In the genomic region with DNA sequence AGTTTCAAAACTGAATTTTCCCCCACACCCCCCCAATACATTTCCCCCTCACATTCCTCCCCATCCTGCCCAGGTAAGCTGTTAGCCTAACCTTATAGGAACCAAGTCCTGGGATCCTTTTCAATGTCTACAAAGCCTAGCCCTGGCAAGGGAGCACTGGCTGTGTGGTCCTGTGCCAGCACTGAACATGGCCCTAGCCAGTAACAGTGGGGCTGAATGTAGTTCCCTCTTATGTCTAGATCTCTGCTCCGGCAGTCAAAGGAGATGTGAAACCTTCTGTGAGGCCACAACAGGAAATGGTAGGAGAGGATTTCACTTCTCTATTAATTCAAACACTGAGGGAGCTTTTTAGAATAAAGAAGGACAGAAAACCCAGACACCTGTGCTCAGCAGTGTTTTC, we compare ENCODE assay signal across 8 cellular contexts. TPM values are rescaled to one million over a fixed set of nuclear protein-coding genes. Genes with fewer than 3 reads are reported as not detected.
DNase-seq lines count a peak whose midpoint lies in the region; ATAC-seq, FAIRE-seq and TF ChIP-seq lines count a peak whose summit lies in the region.

No MANE protein-coding gene starts in this region.

- TF ChIP-seq RAD21 in liver (IDR thresholded peaks at IDR 0.05) (no peak), HepG2 (CRISPR knock-in tag; IDR thresholded peaks at IDR 0.05) (no peak)

- peak overlapping the region; percentile 93 for H3K27ac Mint-ChIP-seq in activated CD4-positive, alpha-beta T cell treated with anti-CD3 and anti-CD28 coated beads, Interleukin-2, amount 10 ng/mL, durations not matched to agents 7 days and 5 days
- no peak overlapping the region for H3K27ac Mint-ChIP-seq in Calu3 (ENCODE audit: unreplicated experiment)

- BruUV-seq in HepG2 (replicated peaks; lab: Mats Ljungman, UMichigan): no TSS peak
- no TSS peak for BruUV-seq in Calu3 (replicated peaks; lab: Mats Ljungman, UMichigan)

- no peaks in the 10 kb centered on the region for H3K36me3 ChIP-seq in liver (ENCODE audit: control insufficient read depth in 4 of 4, insufficient read depth in 3 of 4, low read depth in 1 of 4, low read length in 3 of 4)
- H3K36me3 ChIP-seq in HepG2 (replicated peaks in 1 of 2; ENCODE audit: control insufficient read depth in 1 of 2, insufficient read depth in 2 of 2, low read length in 2 of 2): no peaks in the 10 kb centered on the region
- H3K36me3 ChIP-seq in muscle layer of duodenum (ENCODE audit: control insufficient read depth in 1 of 2, insufficient read depth in 2 of 2, low read length in 2 of 2): no peaks in the 10 kb centered on the region

- CTCF ChIA-PET in HepG2 (lab: Yijun Ruan, JAX; ENCODE audit: low intra/inter-chr PET ratio, low total read pairs) (no interaction called here), Calu3 (lab: Charles Lee) (interaction anchor here (0.7 kb wide), 1 partner anchor 8 kb away, joined by 3 read pairs; no protein-coding TSS in a partner anchor)
- CTCF ChIA-PET in activated CD4-positive, alpha-beta T cell treated with anti-CD3 and anti-CD28 coated beads, Interleukin-2, amount 10 ng/mL, durations not matched to agents 7 days and 5 days (lab: Charles Lee): interaction anchor here (0.6 to 7.4 kb wide), 4 partner anchors 9 to 113 kb away, joined by 4 to 71 read pairs (median 14); a partner anchor contains a TSS

- H3K4me3 ChIP-seq in liver (ENCODE audit: low read depth in 1 of 3, low read length in 3 of 3) (no peak overlapping the region), HepG2 (replicated peaks in 1 of 3; ENCODE audit: insufficient read depth in 1 of 3, low read depth in 2 of 3, low read length in 3 of 3) (no peak overlapping the region), muscle layer of duodenum (ENCODE audit: low read depth in 1 of 2, low read length in 2 of 2) (no peak overlapping the region)

- no peak for TF ChIP-seq CTCF in liver (IDR thresholded peaks at IDR 0.05; ENCODE audit: low read depth, low read length, missing input control)
- TF ChIP-seq CTCF in HepG2 (CRISPR knock-in tag; IDR thresholded peaks at IDR 0.05): no peak
- TF ChIP-seq CTCF in Calu3 (IDR thresholded peaks at IDR 0.05; ENCODE audit: unreplicated experiment): no peak

- H3K9ac ChIP-seq in liver (ENCODE audit: low read depth in 1 of 2, low read length in 2 of 2) (no peak overlapping the region), HepG2 (ENCODE audit: insufficient read depth, low read depth, low read length) (no peak overlapping the region)

- H3K4me2 ChIP-seq in HepG2 (ENCODE audit: low read depth, low read length): no peak overlapping the region

- H3K4me1 Mint-ChIP-seq in activated CD4-positive, alpha-beta T cell treated with anti-CD3 and anti-CD28 coated beads, Interleukin-2, amount 10 ng/mL, durations not matched to agents 7 days and 5 days: peaks cover 67% of the 10 kb centered on the region
- H3K4me1 Mint-ChIP-seq in Calu3 (ENCODE audit: low read depth, unreplicated experiment): peaks cover 28% of the 10 kb centered on the region

- peaks cover 6% of the 10 kb centered on the region for H3K9me3 Mint-ChIP-seq in activated CD4-positive, alpha-beta T cell treated with anti-CD3 and anti-CD28 coated beads, Interleukin-2, amount 10 ng/mL, durations not matched to agents 7 days and 5 days
- peaks cover 2% of the 10 kb centered on the region for H3K9me3 Mint-ChIP-seq in Calu3 (ENCODE audit: low read depth, unreplicated experiment)

- H3K27me3 ChIP-seq in liver (ENCODE audit: control insufficient read depth in 4 of 4, insufficient read depth in 4 of 4, low read length in 3 of 4) (no peaks in the 10 kb centered on the region), HepG2 (ENCODE audit: control insufficient read depth in 1 of 2, insufficient read depth in 2 of 2, low read length in 2 of 2) (peaks cover 2 to 15% of the 10 kb centered on the region in 2 experiments; a peak in 4 of 5 replicates), muscle layer of duodenum (ENCODE audit: low read depth, low read length) (no peaks in the 10 kb centered on the region)

- H3K27ac ChIP-seq in liver (ENCODE audit: low read depth in 1 of 2, low read length in 2 of 2) (peak overlapping the region; percentile 29 to 49), HepG2 (ENCODE audit: extremely low read length, insufficient read depth, low read length) (no peak overlapping the region), muscle layer of duodenum (ENCODE audit: low read length) (peak overlapping the region; percentile 56)

- in situ Hi-C loops in HepG2 (cut with HindIII; ENCODE audit: extremely low pct_ligation_motif_present, low pct_unique_long_range_greater_than_20kb): no loop called here

- H3K36me3 Mint-ChIP-seq in activated CD4-positive, alpha-beta T cell treated with anti-CD3 and anti-CD28 coated beads, Interleukin-2, amount 10 ng/mL, durations not matched to agents 7 days and 5 days (ENCODE audit: low read depth): peaks cover 4% of the 10 kb centered on the region
- peaks cover 14% of the 10 kb centered on the region for H3K36me3 Mint-ChIP-seq in Calu3 (ENCODE audit: insufficient read depth, unreplicated experiment)

- H3K4me1 ChIP-seq in liver (ENCODE audit: control insufficient read depth in 4 of 4, insufficient read depth in 4 of 4, low read length in 3 of 4) (peaks cover 0 to 8% (median 4%) of the 10 kb centered on the region in 4 donors), HepG2 (ENCODE audit: insufficient read depth, low read length) (no peaks in the 10 kb centered on the region), muscle layer of duodenum (ENCODE audit: control insufficient read depth in 1 of 2, insufficient read depth in 2 of 2, low read length in 2 of 2) (peaks cover 8% of the 10 kb centered on the region in 2 donors)

- WGBS in liver: 69% methylated on average over 1 of the region's 1 CpG
- 0% methylated on average over 1 of the region's 1 CpG for WGBS in HepG2 (ENCODE audit: low lambda C conversion rate)

- peak overlapping the region; percentile 74 for H3K4me3 Mint-ChIP-seq in activated CD4-positive, alpha-beta T cell treated with anti-CD3 and anti-CD28 coated beads, Interleukin-2, amount 10 ng/mL, durations not matched to agents 7 days and 5 days
- H3K4me3 Mint-ChIP-seq in Calu3 (ENCODE audit: low read depth, unreplicated experiment): no peak overlapping the region

- H3K9me3 ChIP-seq in liver (ENCODE audit: control insufficient read depth in 4 of 4, low read length in 3 of 4) (no peaks in the 10 kb centered on the region), HepG2 (ENCODE audit: low read length) (peaks cover 5% of the 10 kb centered on the region), muscle layer of duodenum (ENCODE audit: control insufficient read depth in 1 of 2, low read length in 2 of 2) (no peaks in the 10 kb centered on the region)

- H2AFZ ChIP-seq in HepG2 (ENCODE audit: low read length): no peak overlapping the region

- intact Hi-C loops in HepG2 (cut with micrococcal nuclease; ENCODE audit: unreplicated experiment): no loop called here
- intact Hi-C loops in Calu3 (cut with micrococcal nuclease; ENCODE audit: unreplicated experiment): no loop called here

- H3K79me2 ChIP-seq in HepG2 (ENCODE audit: insufficient read depth, low read length): no peaks in the 10 kb centered on the region

- H3K27me3 Mint-ChIP-seq in activated CD4-positive, alpha-beta T cell treated with anti-CD3 and anti-CD28 coated beads, Interleukin-2, amount 10 ng/mL, durations not matched to agents 7 days and 5 days: no peaks in the 10 kb centered on the region
- no peaks in the 10 kb centered on the region for H3K27me3 Mint-ChIP-seq in Calu3 (ENCODE audit: unreplicated experiment)

- no peak for ATAC-seq in HepG2
- ATAC-seq in HG03342 (IDR thresholded peaks at IDR 0.05; ENCODE audit: unreplicated experiment): peak; percentile 44

- no peak for TF ChIP-seq EP300 in HepG2 (IDR thresholded peaks at IDR 0.05; ENCODE audit: low read depth in 2 of 2, low read length in 2 of 2)
- no peak for TF ChIP-seq EP300 in HepG2 (CRISPR knock-in tag; IDR thresholded peaks at IDR 0.05; ENCODE audit: borderline replicate concordance)

- FAIRE-seq in HepG2 (lab: Jason Lieb, UNC): no peak

- no peak for TF ChIP-seq POLR2A in HepG2 (IDR thresholded peaks at IDR 0.05; ENCODE audit: insufficient read depth in 1 of 2, low read depth in 2 of 2, low read length in 2 of 2)

- DNase-seq in HepG2 (ENCODE audit: low spot score): no peak
- peak; percentile 64 for DNase-seq in activated CD4-positive, alpha-beta T cell treated with anti-CD3 and anti-CD28 coated beads, Interleukin-2, amount 10 ng/mL, durations not matched to agents 7 days and 5 days
- DNase-seq in superior temporal gyrus (ENCODE audit: extremely low spot score): no peak
- DNase-seq in NCI-H1436 treated with DMSO at 0.1 percent for 48 hours (lab: John Stamatoyannopoulos, UW): no peak
- no peak for DNase-seq in Calu3

- no peaks in the 10 kb centered on the region for H4K20me1 ChIP-seq in HepG2 (ENCODE audit: insufficient read depth, low read length)

- POLR2A ChIA-PET in HepG2 (lab: Yijun Ruan, JAX): interaction anchor here (1.2 to 2.7 kb wide), 2 partner anchors 28 to 39 kb away, joined by 3 to 10 read pairs; no protein-coding TSS in a partner anchor
- POLR2A ChIA-PET in activated CD4-positive, alpha-beta T cell treated with anti-CD3 and anti-CD28 coated beads, Interleukin-2, amount 10 ng/mL, durations not matched to agents 7 days and 5 days (lab: Charles Lee): interaction anchor here (0.7 to 1.3 kb wide), 3 partner anchors 28 to 105 kb away, joined by 3 to 8 read pairs (median 4); a partner anchor contains a TSS

RNA-seq across cellular contexts. Expression of a gene that starts 3.4 kb away (rescaled TPM):
- total RNA-seq in liver (10 to 100 TPM in 1 of 2 donors, 1 to 10 TPM in 1; 8.1 to 13.1 TPM), HepG2 (2016; rRNA removed; fragmentation: Illumina TruSeq; extraction: Trizol) (not detected in 2 replicates), Calu3 (2022) (32.4 and 35.9 TPM in 2 replicates)
- polyA plus RNA-seq in liver (1 to 10 TPM; 2.8 to 7.3 TPM), HepG2 (2011; rRNA removed) (not detected in 2 replicates)
- total RNA-seq in HepG2 (2016; cell fraction: cytosol; rRNA removed; fragmentation: Illumina TruSeq; extraction: Trizol; ENCODE audit: low read depth): not detected in 2 replicates
- total RNA-seq in HepG2 (2016; cell fraction: insoluble cytoplasmic fraction; rRNA removed; fragmentation: Illumina TruSeq; extraction: Trizol): not detected in 2 replicates
- not detected in 2 replicates for total RNA-seq in HepG2 (2016; cell fraction: membrane; rRNA removed; fragmentation: Illumina TruSeq; extraction: Trizol)
- total RNA-seq in HepG2 (2016; cell fraction: nucleus; rRNA removed; fragmentation: Illumina TruSeq; extraction: Trizol): not detected in 2 replicates
- polyA plus RNA-seq in HepG2 (2011; cell fraction: cytosol; rRNA removed): not detected in 2 replicates
- 0.09 TPM in 1 of 2 replicates, not detected in the other for polyA plus RNA-seq in HepG2 (2011; cell fraction: nucleus; rRNA removed)
- polyA plus RNA-seq in HepG2 (2012): not detected in 2 replicates
- polyA plus RNA-seq in HepG2 (2016; cell fraction: cytosol; fragmentation: Illumina TruSeq; extraction: Trizol; ENCODE audit: low read depth): not detected in 2 replicates
- not detected in 2 replicates for polyA plus RNA-seq in HepG2 (2016; cell fraction: insoluble cytoplasmic fraction; fragmentation: Illumina TruSeq; extraction: Trizol; ENCODE audit: low read depth)
- polyA plus RNA-seq in HepG2 (2016; cell fraction: membrane; fragmentation: Illumina TruSeq; extraction: Trizol; ENCODE audit: low read depth): not detected in 2 replicates
- not detected in 2 replicates for polyA plus RNA-seq in HepG2 (2016; cell fraction: nucleus; fragmentation: Illumina TruSeq; extraction: Trizol; ENCODE audit: insufficient read depth, low read depth)
- not detected in 2 replicates for polyA minus RNA-seq in HepG2 (2011; rRNA and poly(A)+ RNA removed; ENCODE audit: low replicate concordance)
- not detected in 2 replicates for polyA minus RNA-seq in HepG2 (2011; cell fraction: cytosol; rRNA and poly(A)+ RNA removed)
- not detected in 2 replicates for polyA minus RNA-seq in HepG2 (2011; cell fraction: nucleus; rRNA and poly(A)+ RNA removed)
- total RNA-seq in activated CD4-positive, alpha-beta T cell treated with anti-CD3 and anti-CD28 coated beads, Interleukin-2, amount 10 ng/mL, durations not matched to agents 7 days and 5 days: 1 to 10 TPM; 8.1 to 8.5 TPM

RNA-seq across cellular contexts. Expression of a gene that starts 8.6 kb away (rescaled TPM):
- total RNA-seq in liver (1 to 10 TPM; 6.2 to 7.8 TPM), HepG2 (2016; rRNA removed; fragmentation: Illumina TruSeq; extraction: Trizol) (0.71 and 1.3 TPM in 2 replicates), Calu3 (2022) (98.0 and 104 TPM in 2 replicates)
- polyA plus RNA-seq in liver (10 to 100 TPM in 1 of 2 donors, 1 to 10 TPM in 1; 10.0 to 15.1 TPM), HepG2 (2011; rRNA removed) (0.70 and 1.7 TPM in 2 replicates)
- total RNA-seq in HepG2 (2016; cell fraction: cytosol; rRNA removed; fragmentation: Illumina TruSeq; extraction: Trizol; ENCODE audit: low read depth): 0.53 and 0.61 TPM in 2 replicates
- total RNA-seq in HepG2 (2016; cell fraction: insoluble cytoplasmic fraction; rRNA removed; fragmentation: Illumina TruSeq; extraction: Trizol): 0.82 and 1.2 TPM in 2 replicates
- 0.46 and 0.76 TPM in 2 replicates for total RNA-seq in HepG2 (2016; cell fraction: membrane; rRNA removed; fragmentation: Illumina TruSeq; extraction: Trizol)
- total RNA-seq in HepG2 (2016; cell fraction: nucleus; rRNA removed; fragmentation: Illumina TruSeq; extraction: Trizol): 0.78 and 0.85 TPM in 2 replicates
- 0.59 and 1.2 TPM in 2 replicates for polyA plus RNA-seq in HepG2 (2011; cell fraction: cytosol; rRNA removed)
- 3.1 and 3.3 TPM in 2 replicates for polyA plus RNA-seq in HepG2 (2011; cell fraction: nucleus; rRNA removed)
- 1.6 and 1.7 TPM in 2 replicates for polyA plus RNA-seq in HepG2 (2012)
- polyA plus RNA-seq in HepG2 (2016; cell fraction: cytosol; fragmentation: Illumina TruSeq; extraction: Trizol; ENCODE audit: low read depth): 0.12 and 0.36 TPM in 2 replicates
- polyA plus RNA-seq in HepG2 (2016; cell fraction: insoluble cytoplasmic fraction; fragmentation: Illumina TruSeq; extraction: Trizol; ENCODE audit: low read depth): 0.62 and 0.68 TPM in 2 replicates
- polyA plus RNA-seq in HepG2 (2016; cell fraction: membrane; fragmentation: Illumina TruSeq; extraction: Trizol; ENCODE audit: low read depth): 0.63 and 0.96 TPM in 2 replicates
- polyA plus RNA-seq in HepG2 (2016; cell fraction: nucleus; fragmentation: Illumina TruSeq; extraction: Trizol; ENCODE audit: insufficient read depth, low read depth): 2.9 and 4.5 TPM in 2 replicates
- polyA minus RNA-seq in HepG2 (2011; rRNA and poly(A)+ RNA removed; ENCODE audit: low replicate concordance): 1.2 and 1.9 TPM in 2 replicates
- not detected in 2 replicates for polyA minus RNA-seq in HepG2 (2011; cell fraction: cytosol; rRNA and poly(A)+ RNA removed)
- polyA minus RNA-seq in HepG2 (2011; cell fraction: nucleus; rRNA and poly(A)+ RNA removed): 1.7 and 2.3 TPM in 2 replicates
- total RNA-seq in activated CD4-positive, alpha-beta T cell treated with anti-CD3 and anti-CD28 coated beads, Interleukin-2, amount 10 ng/mL, durations not matched to agents 7 days and 5 days: 10 to 100 TPM; 24.0 to 26.8 TPM

RNA-seq across cellular contexts. Expression of a gene that starts 24.1 kb away (rescaled TPM):
- total RNA-seq in liver: 100 to 1,000 TPM in 1 of 2 donors, 10 to 100 TPM in 1; 46.0 to 100 TPM
- polyA plus RNA-seq in liver: 10 to 100 TPM; 29.8 to 54.4 TPM
- total RNA-seq in HepG2 (2016; rRNA removed; fragmentation: Illumina TruSeq; extraction: Trizol): 71.5 and 143 TPM in 2 replicates
- 57.3 and 65.0 TPM in 2 replicates for total RNA-seq in HepG2 (2016; cell fraction: cytosol; rRNA removed; fragmentation: Illumina TruSeq; extraction: Trizol; ENCODE audit: low read depth)
- 67.2 and 139 TPM in 2 replicates for total RNA-seq in HepG2 (2016; cell fraction: insoluble cytoplasmic fraction; rRNA removed; fragmentation: Illumina TruSeq; extraction: Trizol)
- 98.6 and 98.8 TPM in 2 replicates for total RNA-seq in HepG2 (2016; cell fraction: membrane; rRNA removed; fragmentation: Illumina TruSeq; extraction: Trizol)
- 221 and 247 TPM in 2 replicates for total RNA-seq in HepG2 (2016; cell fraction: nucleus; rRNA removed; fragmentation: Illumina TruSeq; extraction: Trizol)
- polyA plus RNA-seq in HepG2 (2011; rRNA removed): 194 and 202 TPM in 2 replicates
- 75.6 and 93.5 TPM in 2 replicates for polyA plus RNA-seq in HepG2 (2011; cell fraction: cytosol; rRNA removed)
- polyA plus RNA-seq in HepG2 (2011; cell fraction: nucleus; rRNA removed): 401 and 432 TPM in 2 replicates
- polyA plus RNA-seq in HepG2 (2012): 149 and 160 TPM in 2 replicates
- 30.1 and 33.2 TPM in 2 replicates for polyA plus RNA-seq in HepG2 (2016; cell fraction: cytosol; fragmentation: Illumina TruSeq; extraction: Trizol; ENCODE audit: low read depth)
- polyA plus RNA-seq in HepG2 (2016; cell fraction: insoluble cytoplasmic fraction; fragmentation: Illumina TruSeq; extraction: Trizol; ENCODE audit: low read depth): 94.6 and 114 TPM in 2 replicates
- polyA plus RNA-seq in HepG2 (2016; cell fraction: membrane; fragmentation: Illumina TruSeq; extraction: Trizol; ENCODE audit: low read depth): 58.5 and 64.6 TPM in 2 replicates
- polyA plus RNA-seq in HepG2 (2016; cell fraction: nucleus; fragmentation: Illumina TruSeq; extraction: Trizol; ENCODE audit: insufficient read depth, low read depth): 653 and 682 TPM in 2 replicates
- 126 and 157 TPM in 2 replicates for polyA minus RNA-seq in HepG2 (2011; rRNA and poly(A)+ RNA removed; ENCODE audit: low replicate concordance)
- 43.6 and 49.2 TPM in 2 replicates for polyA minus RNA-seq in HepG2 (2011; cell fraction: cytosol; rRNA and poly(A)+ RNA removed)
- polyA minus RNA-seq in HepG2 (2011; cell fraction: nucleus; rRNA and poly(A)+ RNA removed): 223 and 377 TPM in 2 replicates
- total RNA-seq in activated CD4-positive, alpha-beta T cell treated with anti-CD3 and anti-CD28 coated beads, Interleukin-2, amount 10 ng/mL, durations not matched to agents 7 days and 5 days: 100 to 1,000 TPM; 334 to 383 TPM
- 351 and 356 TPM in 2 replicates for total RNA-seq in Calu3 (2022)
